1 cellular context compared by ENCODE assay signal in genomic region chr3:11185564-11186317, GRCh38.
A peak's percentile ranks its signal among the peaks of the same experiment; 100 is the strongest.
TF ChIP-seq lines count a peak whose summit lies in the region.

No MANE protein-coding gene starts in this region.

TF ChIP-seq in Ishikawa, 13 proteins besides CTCF, POLR2A, EP300 and RAD21 (continued from another document):
- TF ChIP-seq, protein P1, sequence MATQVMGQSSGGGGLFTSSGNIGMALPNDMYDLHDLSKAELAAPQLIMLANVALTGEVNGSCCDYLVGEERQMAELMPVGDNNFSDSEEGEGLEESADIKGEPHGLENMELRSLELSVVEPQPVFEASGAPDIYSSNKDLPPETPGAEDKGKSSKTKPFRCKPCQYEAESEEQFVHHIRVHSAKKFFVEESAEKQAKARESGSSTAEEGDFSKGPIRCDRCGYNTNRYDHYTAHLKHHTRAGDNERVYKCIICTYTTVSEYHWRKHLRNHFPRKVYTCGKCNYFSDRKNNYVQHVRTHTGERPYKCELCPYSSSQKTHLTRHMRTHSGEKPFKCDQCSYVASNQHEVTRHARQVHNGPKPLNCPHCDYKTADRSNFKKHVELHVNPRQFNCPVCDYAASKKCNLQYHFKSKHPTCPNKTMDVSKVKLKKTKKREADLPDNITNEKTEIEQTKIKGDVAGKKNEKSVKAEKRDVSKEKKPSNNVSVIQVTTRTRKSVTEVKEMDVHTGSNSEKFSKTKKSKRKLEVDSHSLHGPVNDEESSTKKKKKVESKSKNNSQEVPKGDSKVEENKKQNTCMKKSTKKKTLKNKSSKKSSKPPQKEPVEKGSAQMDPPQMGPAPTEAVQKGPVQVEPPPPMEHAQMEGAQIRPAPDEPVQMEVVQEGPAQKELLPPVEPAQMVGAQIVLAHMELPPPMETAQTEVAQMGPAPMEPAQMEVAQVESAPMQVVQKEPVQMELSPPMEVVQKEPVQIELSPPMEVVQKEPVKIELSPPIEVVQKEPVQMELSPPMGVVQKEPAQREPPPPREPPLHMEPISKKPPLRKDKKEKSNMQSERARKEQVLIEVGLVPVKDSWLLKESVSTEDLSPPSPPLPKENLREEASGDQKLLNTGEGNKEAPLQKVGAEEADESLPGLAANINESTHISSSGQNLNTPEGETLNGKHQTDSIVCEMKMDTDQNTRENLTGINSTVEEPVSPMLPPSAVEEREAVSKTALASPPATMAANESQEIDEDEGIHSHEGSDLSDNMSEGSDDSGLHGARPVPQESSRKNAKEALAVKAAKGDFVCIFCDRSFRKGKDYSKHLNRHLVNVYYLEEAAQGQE (IDR thresholded peaks at IDR 0.05; ENCODE audit: low read depth): no peak
- TF ChIP-seq TAF1 (IDR thresholded peaks at IDR 0.05; ENCODE audit: low read depth) (no peak), FOXM1 (IDR thresholded peaks at IDR 0.05; ENCODE audit: borderline replicate concordance, low read depth) (no peak), NFIC (IDR thresholded peaks at IDR 0.05) (peak; percentile 93), MAX (IDR thresholded peaks at IDR 0.05) (peak; percentile 77)
